20 cellular contexts compared by ENCODE assay signal in the genomic region with DNA sequence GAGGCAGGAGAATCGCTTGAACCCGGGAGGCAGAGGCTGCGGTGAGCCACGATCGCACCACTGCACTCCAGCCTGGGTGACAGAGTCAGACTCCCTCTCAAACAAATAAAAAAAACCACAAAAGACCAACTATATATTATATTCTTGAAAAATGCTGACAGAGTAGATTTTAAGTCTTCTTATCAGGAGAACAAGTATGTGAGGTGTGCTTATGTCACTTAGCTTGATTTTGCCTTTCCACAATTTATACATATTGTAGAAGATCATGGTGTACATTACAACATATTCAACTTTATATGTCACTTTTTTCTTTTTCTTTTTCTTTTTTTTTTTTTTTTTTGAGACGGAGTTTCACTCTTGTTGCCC. TPM values are rescaled to one million over a fixed set of nuclear protein-coding genes. Genes with fewer than 3 reads are reported as not detected.
A peak's percentile ranks its signal among the peaks of the same experiment; 100 is the strongest.
DNase-seq lines count a peak whose midpoint lies in the region; ATAC-seq, FAIRE-seq and TF ChIP-seq lines count a peak whose summit lies in the region.
"Had no signal": no experiment of that assay in that cellular context is flagged by ENCODE, and none has a peak within 500 bp of the region (broad histone marks: within the 10 kb centered on the region; RNA-seq: fewer than 3 reads in every experiment).

No MANE protein-coding gene starts in this region.

- in situ Hi-C loops in K562 (cut with MboI): no loop called here

- 69% methylated on average over 6 of the region's 6 CpGs for WGBS in A549 (ENCODE audit: missing lambda C conversion rate)
- 13% methylated on average over 5 of the region's 6 CpGs for WGBS in K562 (ENCODE audit: insufficient coverage, low coverage, missing lambda C conversion rate)

- no TSS peak for BruUV-seq in HCT116 (replicated peaks; lab: Mats Ljungman, UMichigan)
- BruUV-seq in K562 (replicated peaks; lab: Mats Ljungman, UMichigan): no TSS peak

- H3K9me1 ChIP-seq in K562 (ENCODE audit: control insufficient read depth, insufficient read depth, low read length): no peaks in the 10 kb centered on the region

- TF ChIP-seq POLR2A in A549 (IDR thresholded peaks at IDR 0.05; ENCODE audit: low read length): no peak
- no peak for TF ChIP-seq POLR2A in HCT116 (IDR thresholded peaks at IDR 0.05; ENCODE audit: borderline replicate concordance, extremely low read depth, insufficient read depth, insufficient read length)
- no peak for TF ChIP-seq POLR2A in K562 (conservative IDR thresholded peaks at IDR 0.05)

- TF ChIP-seq CTCF in A549 (IDR thresholded peaks at IDR 0.05) (no peak), HCT116 (IDR thresholded peaks at IDR 0.05 in 2 of 3, conservative IDR thresholded peaks at IDR 0.05 in 1 of 3; ENCODE audit: borderline replicate concordance in 1 of 3, insufficient read depth in 1 of 3, low read depth in 2 of 3, low read length in 2 of 3) (no peak), K562 (IDR thresholded peaks at IDR 0.05 in 2 of 3, conservative IDR thresholded peaks at IDR 0.05 in 1 of 3; ENCODE audit: insufficient read depth in 2 of 3, low read depth in 1 of 3, low read length in 3 of 3) (no peak)

- H3K9ac ChIP-seq in HCT116 (ENCODE audit: low read length) (no peak overlapping the region), K562 (ENCODE audit: insufficient read depth in 1 of 2, low read depth in 2 of 2, low read length in 2 of 2) (no peak overlapping the region)
- H3K9ac ChIP-seq: BLaER1 treated with 17β-estradiol and CSF1 and Interleukin-3, amounts not matched to agents 10 nM and 100 nM had no signal

- DNase-seq in A549 (ENCODE audit: low read depth in 1 of 2, low spot score in 1 of 2) (no peak), HCT116 (ENCODE audit: low read depth, low spot score) (no peak), K562 (ENCODE audit: extremely low read depth in 1 of 4, low spot score in 3 of 4) (no peak), NCI-H345 (lab: John Stamatoyannopoulos, UW) (no peak), left colon (no peak)
- DNase-seq: 8988T; AML-193; Caco-2; Calu3; CD4-positive, alpha-beta T cell; CD8-positive, alpha-beta T cell; DMS79 treated with DMSO at 0.1 percent for 48 hours; GF-D8 had no signal

- H3K9me3 ChIP-seq in A549: no peaks in the 10 kb centered on the region
- H3K9me3 ChIP-seq in HCT116 (ENCODE audit: control insufficient read depth in 1 of 2, insufficient read depth in 1 of 2, low read depth in 1 of 2, low read length in 2 of 2): no peaks in the 10 kb centered on the region
- no peaks in the 10 kb centered on the region for H3K9me3 ChIP-seq in K562 (replicated peaks; ENCODE audit: control insufficient read depth, insufficient read depth, low read depth, low read length)
- H3K9me3 ChIP-seq: BLaER1 treated with 17β-estradiol and CSF1 and Interleukin-3, amounts not matched to agents 10 nM and 100 nM; Caco-2 had no signal

- RAD21 ChIA-PET in HCT116 (lab: Charles Lee; ENCODE audit: low non-redundant PET in 1 of 2, low total read pairs in 2 of 2, uncharacterized antibody in 2 of 2, unreplicated experiment in 2 of 2): no interaction called here

- no peak for ATAC-seq in A549
- ATAC-seq in HCT116: no peak
- no peak for ATAC-seq in K562
- no peak for ATAC-seq in GM18858 (IDR thresholded peaks at IDR 0.05; ENCODE audit: unreplicated experiment)
- ATAC-seq in left colon: no peak
- ATAC-seq: CD8-positive, alpha-beta T cell had no signal

- H3K27me3 ChIP-seq in HCT116 (ENCODE audit: insufficient read depth, low read length) (no peaks in the 10 kb centered on the region), K562 (ENCODE audit: control insufficient read depth in 2 of 2, insufficient read depth in 2 of 2, low read length in 2 of 2) (peaks cover 0 to 18% of the 10 kb centered on the region in 2 experiments; a peak in 2 of 5 replicates)
- H3K27me3 ChIP-seq: BLaER1 treated with 17β-estradiol and CSF1 and Interleukin-3, amounts not matched to agents 10 nM and 100 nM had no signal

- no peak for TF ChIP-seq RAD21 in A549 (conservative IDR thresholded peaks at IDR 0.05 in 1 of 2, IDR thresholded peaks at IDR 0.05 in 1 of 2)
- no peak for TF ChIP-seq RAD21 in HCT116 (IDR thresholded peaks at IDR 0.05; ENCODE audit: low read depth)
- no peak for TF ChIP-seq RAD21 in K562 (CRISPR knock-in tag; conservative IDR thresholded peaks at IDR 0.05 in 1 of 2, IDR thresholded peaks at IDR 0.05 in 1 of 2)

- H3K4me3 ChIP-seq in A549 (no peak overlapping the region), HCT116 (replicated peaks in 1 of 2; ENCODE audit: low read depth in 1 of 2, low read length in 2 of 2) (no peak overlapping the region), K562 (no peak overlapping the region)
- H3K4me3 ChIP-seq: BLaER1 treated with 17β-estradiol and CSF1 and Interleukin-3, amounts not matched to agents 10 nM and 100 nM had no signal

- no peaks in the 10 kb centered on the region for H3K4me1 ChIP-seq in A549
- peaks cover 0 to 9% of the 10 kb centered on the region in 2 experiments; a peak in 2 of 4 replicates for H3K4me1 ChIP-seq in HCT116 (ENCODE audit: control insufficient read depth in 1 of 2, insufficient read depth in 2 of 2, low read length in 2 of 2)
- peaks cover 0 to 9% of the 10 kb centered on the region in 2 experiments; a peak in 2 of 5 replicates for H3K4me1 ChIP-seq in K562 (replicated peaks in 1 of 2; ENCODE audit: control insufficient read depth in 2 of 2, insufficient read depth in 2 of 2, low read length in 2 of 2)
- H3K4me1 ChIP-seq: BLaER1 treated with 17β-estradiol and CSF1 and Interleukin-3, amounts not matched to agents 10 nM and 100 nM had no signal

- intact Hi-C loops in HCT116 (cut with micrococcal nuclease): no loop called here
- intact Hi-C loops in K562 (cut with micrococcal nuclease): no loop called here
- intact Hi-C loops in left colon (cut with DNase I, micrococcal nuclease): no loop called here

- H4K20me1 ChIP-seq in HCT116 (ENCODE audit: insufficient read depth) (no peaks in the 10 kb centered on the region), K562 (replicated peaks; ENCODE audit: control insufficient read depth, insufficient read depth, low read length) (no peaks in the 10 kb centered on the region)

- TF ChIP-seq EP300 in A549 (IDR thresholded peaks at IDR 0.05): no peak
- TF ChIP-seq EP300 in K562 (IDR thresholded peaks at IDR 0.05; ENCODE audit: low read length): no peak

- H3K79me2 ChIP-seq in HCT116 (ENCODE audit: insufficient read depth, low read length): no peaks in the 10 kb centered on the region
- no peaks in the 10 kb centered on the region for H3K79me2 ChIP-seq in K562 (ENCODE audit: control insufficient read depth, insufficient read depth, low read length)

- H3K4me2 ChIP-seq in A549 (no peak overlapping the region), HCT116 (ENCODE audit: low read length) (peak overlapping the region; percentile 39; the same call in 1 of the 2 replicates), K562 (ENCODE audit: insufficient read depth, low read length) (no peak overlapping the region)
- H3K4me2 ChIP-seq: BLaER1 treated with 17β-estradiol and CSF1 and Interleukin-3, amounts not matched to agents 10 nM and 100 nM had no signal

- no peak overlapping the region for H2AFZ ChIP-seq in HCT116 (ENCODE audit: low read depth, low read length, poor library complexity, severe bottlenecking)
- H2AFZ ChIP-seq in K562 (ENCODE audit: low read depth, low read length): peak overlapping the region; percentile 19

- POLR2A ChIA-PET in A549 (lab: Yijun Ruan, JAX) (interaction anchor here (0.6 to 0.7 kb wide), 2 partner anchors 10 to 295 kb away, joined by 4 to 7 read pairs; no protein-coding TSS in a partner anchor), HCT116 (lab: Charles Lee) (no interaction called here), K562 (lab: Yijun Ruan, JAX) (no interaction called here)

- CTCF ChIA-PET in A549 (lab: Yijun Ruan, JAX) (interaction anchor here (1.6 to 9.9 kb wide), 2 partner anchors 10 kb away, joined by 3 to 87 read pairs; no protein-coding TSS in a partner anchor), HCT116 (lab: Charles Lee) (no interaction called here), K562 (lab: Yijun Ruan, JAX; ENCODE audit: low intra/inter-chr PET ratio) (no interaction called here)

- H3K9me2 ChIP-seq in HCT116 (ENCODE audit: insufficient read depth): no peaks in the 10 kb centered on the region

- FAIRE-seq in A549 (lab: Jason Lieb, UNC): no peak
- FAIRE-seq in K562 (lab: Jason Lieb, UNC): no peak
- FAIRE-seq: A204.1, D721Med, G401.6, GM12891 had no signal

- H3K27ac ChIP-seq in A549: no peak overlapping the region
- no peak overlapping the region for H3K27ac ChIP-seq in HCT116 (ENCODE audit: low read depth, low read length)
- H3K27ac ChIP-seq in K562 (ENCODE audit: extremely low read depth, low read depth, low read length): no peak overlapping the region
- H3K27ac ChIP-seq: BLaER1 treated with 17β-estradiol and CSF1 and Interleukin-3, amounts not matched to agents 10 nM and 100 nM; C4-2B had no signal

- H3K36me3 ChIP-seq in HCT116 (ENCODE audit: control insufficient read depth in 1 of 2, insufficient read depth in 2 of 2, low read length in 2 of 2) (no peaks in the 10 kb centered on the region), K562 (ENCODE audit: control insufficient read depth, insufficient read depth, low read length) (no peaks in the 10 kb centered on the region)
- H3K36me3 ChIP-seq: BLaER1 treated with 17β-estradiol and CSF1 and Interleukin-3, amounts not matched to agents 10 nM and 100 nM had no signal

RNA-seq across cellular contexts. Expression of a gene that starts 24.1 kb away (rescaled TPM):
- polyA plus RNA-seq in A549 (2011; rRNA removed) (109 and 130 TPM in 2 replicates), A549 (2017; fragmentation: RNase III; extraction: RNeasy Plus Mini Kit Qiagen cat#74134 plus additional on column Dnase treatment) (52.7 to 56.3 TPM (median 56.2 TPM) in 3 replicates), K562 (2011; rRNA removed) (87.9 and 93.0 TPM in 2 replicates), K562 (2014; fragmentation: Illumina TruSeq; extraction: Trizol) (80.1 and 90.0 TPM in 2 replicates), K562 (2014; fragmentation: Nextera tagmentation; extraction: Ambion mirVana) (10 to 100 TPM; 14.4 to 28.4 TPM), K562 (2014; rRNA removed) (94.0 and 106 TPM in 2 replicates)
- 43.3 and 43.9 TPM in 2 replicates for polyA plus RNA-seq in A549 (2012; cell fraction: cytosol; rRNA removed)
- polyA plus RNA-seq in A549 (2012; cell fraction: nucleus; rRNA removed): 105 and 130 TPM in 2 replicates
- 67.3 and 71.3 TPM in 2 replicates for polyA minus RNA-seq in A549 (2011; rRNA and poly(A)+ RNA removed)
- total RNA-seq in HCT116 (2021; ENCODE audit: unreplicated experiment) (124 TPM), K562 (2014; rRNA removed) (73.6 and 77.3 TPM in 2 replicates), K562 (2014; rRNA removed; fragmentation: Illumina TruSeq; extraction: Trizol) (52.3 and 57.4 TPM in 2 replicates), K562 (2015; rRNA removed; fragmentation: Illumina TruSeq; extraction: Trizol) (27.0 and 31.5 TPM in 2 replicates), K562 (2021) (76.1 and 90.2 TPM in 2 replicates), left colon (10 to 100 TPM; 43.2 to 56.2 TPM)
- polyA plus RNA-seq in HCT116 (2012): 101 and 128 TPM in 2 replicates
- 298 and 329 TPM in 2 replicates for total RNA-seq in K562 (2011; cell fraction: chromatin; rRNA removed; ENCODE audit: low replicate concordance)
- 156 and 161 TPM in 2 replicates for total RNA-seq in K562 (2011; cell fraction: nucleolus; rRNA removed)
- total RNA-seq in K562 (2011; cell fraction: nucleoplasm; rRNA removed): 164 and 168 TPM in 2 replicates
- polyA plus RNA-seq in K562 (2011; cell fraction: cytosol; rRNA removed): 38.4 and 53.6 TPM in 2 replicates
- 222 and 259 TPM in 2 replicates for polyA plus RNA-seq in K562 (2011; cell fraction: nucleus; rRNA removed)
- polyA plus RNA-seq in K562 (2012): 42.8 and 175 TPM in 2 replicates
- 60.4 and 65.4 TPM in 2 replicates for polyA minus RNA-seq in K562 (2011; rRNA and poly(A)+ RNA removed)
- 27.4 and 51.4 TPM in 2 replicates for polyA minus RNA-seq in K562 (2011; cell fraction: cytosol; rRNA and poly(A)+ RNA removed)
- polyA minus RNA-seq in K562 (2011; cell fraction: nucleus; rRNA and poly(A)+ RNA removed): 66.9 and 96.7 TPM in 2 replicates
